ENCODE assay signal across 1 cellular context in the genomic region with DNA sequence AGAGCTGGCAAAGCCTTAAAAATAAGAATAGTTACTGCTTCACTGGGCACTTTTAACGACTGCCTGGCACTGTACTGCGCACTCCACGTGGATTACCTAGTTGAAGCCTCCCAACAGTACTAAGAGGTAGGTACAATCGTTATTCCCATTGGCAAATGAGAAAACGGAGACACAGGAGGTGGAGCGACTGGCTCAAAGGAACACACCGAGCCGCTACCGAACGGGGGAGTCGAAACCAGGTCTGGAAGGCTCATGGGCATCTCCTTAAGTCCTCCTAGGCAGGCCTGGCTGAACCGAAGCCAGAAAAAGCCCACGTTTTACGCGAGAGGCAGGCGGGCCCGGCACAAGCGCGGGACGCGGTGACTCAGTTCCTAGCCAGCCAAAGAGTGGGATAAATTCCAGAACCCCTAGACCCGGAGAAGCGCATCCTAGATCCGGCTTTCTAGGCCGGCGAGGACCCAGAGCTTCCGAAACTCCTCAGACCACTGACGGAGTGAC.
TF ChIP-seq lines count a peak whose summit lies in the region.

No MANE protein-coding gene starts in this region.

TF ChIP-seq in endothelial cell of umbilical vein, 7 proteins besides CTCF, POLR2A, EP300 and RAD21:
- TF ChIP-seq FOS (IDR thresholded peaks at IDR 0.05; ENCODE audit: borderline replicate concordance, insufficient read depth, low read length) (peak; percentile 61), JUN (IDR thresholded peaks at IDR 0.05; ENCODE audit: borderline replicate concordance, insufficient read depth, insufficient read length, low read depth) (no peak), POLR2AphosphoS5 (IDR thresholded peaks at IDR 0.05; ENCODE audit: insufficient read depth, low read depth, low read length) (peak; percentile 18), MYC (IDR thresholded peaks at IDR 0.05; ENCODE audit: low read depth, low read length) (no peak)
- TF ChIP-seq, protein P1, sequence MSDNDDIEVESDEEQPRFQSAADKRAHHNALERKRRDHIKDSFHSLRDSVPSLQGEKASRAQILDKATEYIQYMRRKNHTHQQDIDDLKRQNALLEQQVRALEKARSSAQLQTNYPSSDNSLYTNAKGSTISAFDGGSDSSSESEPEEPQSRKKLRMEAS (IDR thresholded peaks at IDR 0.05; ENCODE audit: insufficient read depth, insufficient read length) = no peak
